In genomic region chr16:29791845-29792797, GRCh38 we compare ENCODE assay signal across 6 cellular contexts. TPM values are rescaled to one million over a fixed set of nuclear protein-coding genes. Genes with fewer than 3 reads are reported as not detected.
DNase-seq lines count a peak whose midpoint lies in the region; TF ChIP-seq lines count a peak whose summit lies in the region.

No MANE protein-coding gene starts in this region.

- no peak for TF ChIP-seq EP300 in ovary (IDR thresholded peaks at IDR 0.05)

- H3K27ac Mint-ChIP-seq in activated naive CD4-positive, alpha-beta T cell treated with anti-CD3 and anti-CD28 coated beads, Interleukin-2, amount 10 ng/mL, durations not matched to agents 7 days and 5 days: peak overlapping the region; percentile 96

- H3K36me3 ChIP-seq in stomach smooth muscle (ENCODE audit: control insufficient read depth in 2 of 2, insufficient read depth in 2 of 2, low read length in 2 of 2) (peaks cover 0 to under 1% of the 10 kb centered on the region in 2 donors), ovary (no peaks in the 10 kb centered on the region)

- no peak overlapping the region for H3K27ac ChIP-seq in stomach smooth muscle (ENCODE audit: low read length)
- no peak overlapping the region for H3K27ac ChIP-seq in ovary

- H3K4me1 Mint-ChIP-seq in activated naive CD4-positive, alpha-beta T cell treated with anti-CD3 and anti-CD28 coated beads, Interleukin-2, amount 10 ng/mL, durations not matched to agents 7 days and 5 days: peaks cover 59% of the 10 kb centered on the region

- peaks cover 54% of the 10 kb centered on the region for H3K36me3 Mint-ChIP-seq in activated naive CD4-positive, alpha-beta T cell treated with anti-CD3 and anti-CD28 coated beads, Interleukin-2, amount 10 ng/mL, durations not matched to agents 7 days and 5 days

- H3K4me1 ChIP-seq in stomach smooth muscle (ENCODE audit: control insufficient read depth, insufficient read depth, low read length) (peaks cover 17% of the 10 kb centered on the region), ovary (ENCODE audit: insufficient read depth) (peaks cover 11% of the 10 kb centered on the region)

- H3K4me3 Mint-ChIP-seq in activated naive CD4-positive, alpha-beta T cell treated with anti-CD3 and anti-CD28 coated beads, Interleukin-2, amount 10 ng/mL, durations not matched to agents 7 days and 5 days: peak overlapping the region; percentile 96

- no peak for DNase-seq in activated naive CD4-positive, alpha-beta T cell treated with anti-CD3 and anti-CD28 coated beads, Interleukin-2, amount 10 ng/mL, durations not matched to agents 7 days and 5 days
- DNase-seq in activated naive CD4-positive, alpha-beta T cell treated with Interleukin-2 at 50 U/mL for 16 hours: no peak
- no peak for DNase-seq in epithelial cell of esophagus (ENCODE audit: low read depth)
- DNase-seq in DMS 273 treated with DMSO at 0.1 percent for 48 hours (lab: John Stamatoyannopoulos, UW): no peak
- DNase-seq in ovary: no peak

- H3K27me3 Mint-ChIP-seq in activated naive CD4-positive, alpha-beta T cell treated with anti-CD3 and anti-CD28 coated beads, Interleukin-2, amount 10 ng/mL, durations not matched to agents 7 days and 5 days: no peaks in the 10 kb centered on the region

- peak overlapping the region; percentile 85 for H3K4me3 ChIP-seq in epithelial cell of esophagus (ENCODE audit: low read length)
- H3K4me3 ChIP-seq in stomach smooth muscle (ENCODE audit: low read length in 2 of 2): peak overlapping the region; percentile 77 to 91
- H3K4me3 ChIP-seq in ovary: no peak overlapping the region

- WGBS in ovary, 3 donors: 65 to 69% (median 67%) methylated on average over 9 of the region's 9 CpGs

- H3K27me3 ChIP-seq in stomach smooth muscle (ENCODE audit: control insufficient read depth in 1 of 2, insufficient read depth in 2 of 2, low read length in 2 of 2) (no peaks in the 10 kb centered on the region), ovary (no peaks in the 10 kb centered on the region)

- intact Hi-C loops in ovary (cut with DNase I): loop anchor here in 2 of 4 donors (2.0 to 10.0 kb wide), 2 partner anchors 23 to 47 kb away; partner anchors contain the start of gene C16orf54 (in 1 of the 2)

- no peak for TF ChIP-seq CTCF in epithelial cell of esophagus (IDR thresholded peaks at IDR 0.05; ENCODE audit: insufficient read depth, low read depth, low read length, missing control alignments)
- no peak for TF ChIP-seq CTCF in ovary (IDR thresholded peaks at IDR 0.05)

- no peaks in the 10 kb centered on the region for H3K9me3 ChIP-seq in stomach smooth muscle (ENCODE audit: control insufficient read depth in 2 of 2, low read length in 2 of 2)
- no peaks in the 10 kb centered on the region for H3K9me3 ChIP-seq in ovary

- CTCF ChIA-PET in activated naive CD4-positive, alpha-beta T cell treated with anti-CD3 and anti-CD28 coated beads, Interleukin-2, amount 10 ng/mL, durations not matched to agents 7 days and 5 days (lab: Charles Lee): interaction anchor here (0.7 to 1.0 kb wide), 2 partner anchors 9 to 24 kb away, joined by 3 read pairs; partner anchors contain the start of gene PAGR1

- no peaks in the 10 kb centered on the region for H3K9me3 Mint-ChIP-seq in activated naive CD4-positive, alpha-beta T cell treated with anti-CD3 and anti-CD28 coated beads, Interleukin-2, amount 10 ng/mL, durations not matched to agents 7 days and 5 days

- H3K9ac ChIP-seq in stomach smooth muscle (ENCODE audit: low read length in 2 of 2): no peak overlapping the region

- TF ChIP-seq POLR2A in ovary (IDR thresholded peaks at IDR 0.05): no peak

RNA-seq across cellular contexts. Expression of gene KIF22, which starts 1.6 kb away (rescaled TPM):
- total RNA-seq in ovary: 10 to 100 TPM; 15.9 to 31.0 (median 20.7) TPM
- polyA plus RNA-seq in ovary: 10 to 100 TPM; 14.4 to 30.6 TPM

RNA-seq across cellular contexts. Expression of gene ZG16, which starts 14.1 kb away (rescaled TPM):
- total RNA-seq in ovary: under 1 TPM in 3 of 7 donors, not detected in 4; 0.07 to 0.48 (median 0.15) TPM
- not detected for polyA plus RNA-seq in ovary

RNA-seq across cellular contexts. Expression of gene MAZ, which starts 14.2 kb away (rescaled TPM):
- 100 to 1,000 TPM in 5 of 7 donors, 10 to 100 TPM in 2; 50.6 to 256 (median 192) TPM for total RNA-seq in ovary
- 100 to 1,000 TPM; 105 to 152 TPM for polyA plus RNA-seq in ovary

RNA-seq across cellular contexts. Expression of gene PRRT2, which starts 19.9 kb away (rescaled TPM):
- 10 to 100 TPM; 26.0 to 64.5 (median 36.0) TPM for total RNA-seq in ovary
- 10 to 100 TPM in 1 of 2 donors, 1 to 10 TPM in 1; 6.3 to 28.6 TPM for polyA plus RNA-seq in ovary

RNA-seq across cellular contexts. Expression of gene PAGR1, which starts 23.8 kb away (rescaled TPM):
- 10 to 100 TPM; 41.3 to 83.6 (median 66.6) TPM for total RNA-seq in ovary
- polyA plus RNA-seq in ovary: 10 to 100 TPM; 13.9 to 63.3 TPM
